17 cellular contexts compared by ENCODE assay signal in the genomic region with DNA sequence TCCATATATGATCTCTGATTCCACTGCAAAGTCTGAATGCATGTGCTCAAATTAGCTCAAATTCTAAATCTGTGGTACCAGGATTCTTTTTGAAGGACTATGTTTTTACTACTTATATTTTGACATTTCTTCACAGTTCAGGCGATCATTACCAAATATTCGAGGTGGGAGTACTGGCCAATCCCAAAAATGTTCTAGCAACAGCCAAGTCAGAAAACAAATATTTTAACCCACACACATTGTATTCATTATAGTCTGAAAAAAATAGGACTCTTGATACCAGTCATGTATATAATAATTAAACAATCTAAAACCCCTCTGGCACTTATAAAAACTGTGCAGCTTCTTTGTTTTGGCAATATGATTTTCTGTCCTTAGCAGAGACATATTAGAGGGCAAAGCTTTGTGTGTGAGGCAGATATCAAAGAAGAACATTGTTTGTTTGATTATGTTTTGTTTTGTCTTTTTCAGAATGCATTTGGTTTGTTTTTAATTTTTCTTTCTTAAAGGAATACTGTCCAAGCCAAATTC. TPM values are rescaled to one million over a fixed set of nuclear protein-coding genes. Genes with fewer than 3 reads are reported as not detected.
DNase-seq lines count a peak whose midpoint lies in the region; ATAC-seq and TF ChIP-seq lines count a peak whose summit lies in the region.
"Had no signal": no experiment of that assay in that cellular context is flagged by ENCODE, and none has a peak within 500 bp of the region (broad histone marks: within the 10 kb centered on the region; RNA-seq: fewer than 3 reads in every experiment).

No MANE protein-coding gene starts in this region.

- H3K4me3 ChIP-seq in mammary epithelial cell (replicated peaks in 1 of 3; ENCODE audit: insufficient read depth in 1 of 3, low read depth in 2 of 3, low read length in 3 of 3) (no peak overlapping the region), A673 (ENCODE audit: low read depth, low read length, poor library complexity, severe bottlenecking) (no peak overlapping the region)
- H3K4me3 ChIP-seq: GM23338 had no signal

- intact Hi-C loops in MCF 10A (cut with micrococcal nuclease) (no loop called here), mammary epithelial cell (cut with micrococcal nuclease) (no loop called here), A673 (cut with micrococcal nuclease; ENCODE audit: unreplicated experiment) (no loop called here)
- intact Hi-C loops in activated CD4-positive, alpha-beta T cell treated with anti-CD3 and anti-CD28 coated beads for 36 hours (cut with DNase I, micrococcal nuclease) = no loop called here

- no peak for ATAC-seq in activated CD4-positive, alpha-beta T cell treated with anti-CD3 and anti-CD28 coated beads for 36 hours
- no peak for ATAC-seq in activated CD8-positive, alpha-beta memory T cell treated with anti-CD3 and anti-CD28 coated beads, Interleukin-2, amount 10 ng/mL, durations not matched to agents 7 days and 5 days
- ATAC-seq: GM23338, HepG2 had no signal

- TF ChIP-seq CTCF in MCF 10A (IDR thresholded peaks at IDR 0.05; ENCODE audit: unreplicated experiment) = no peak
- no peak for TF ChIP-seq CTCF in mammary epithelial cell (conservative IDR thresholded peaks at IDR 0.05 in 1 of 2, IDR thresholded peaks at IDR 0.05 in 1 of 2; ENCODE audit: extremely low read depth in 1 of 2, insufficient read depth in 1 of 2, low read depth in 1 of 2, low read length in 2 of 2)
- no peak for TF ChIP-seq CTCF in nephron (IDR thresholded peaks at IDR 0.05; ENCODE audit: unreplicated experiment in 3 of 3)
- no peak for TF ChIP-seq CTCF in A673 (conservative IDR thresholded peaks at IDR 0.05; ENCODE audit: low read depth, low read length)

- DNase-seq in MCF 10A (ENCODE audit: unreplicated experiment) (no peak), mammary epithelial cell (no peak), fibroblast of gingiva (ENCODE audit: low read depth) (peak; percentile 76), A673 (ENCODE audit: low spot score) (no peak), DMS53 treated with DMSO at 0.1 percent for 48 hours (lab: John Stamatoyannopoulos, UW; ENCODE audit: unreplicated experiment) (no peak)
- no peak for DNase-seq in activated CD4-positive, alpha-beta T cell treated with anti-CD3 and anti-CD28 coated beads for 36 hours
- no peak for DNase-seq in activated CD8-positive, alpha-beta memory T cell treated with anti-CD3 and anti-CD28 coated beads, Interleukin-2, amount 10 ng/mL, durations not matched to agents 7 days and 5 days
- DNase-seq: 8988T; CD4-positive, CD25-positive, alpha-beta regulatory T cell; DMS79; GDM1; NCI-H1105 treated with DMSO at 0.1 percent for 48 hours; NCI-H187; NCI-H446 had no signal

- no peaks in the 10 kb centered on the region for H4K20me1 ChIP-seq in mammary epithelial cell (ENCODE audit: insufficient read depth, low read length)

- peaks cover 23% of the 10 kb centered on the region for H3K4me1 Mint-ChIP-seq in MCF 10A (ENCODE audit: insufficient read depth, unreplicated experiment)
- H3K4me1 Mint-ChIP-seq in nephron = peaks cover 60% of the 10 kb centered on the region
- no peaks in the 10 kb centered on the region for H3K4me1 Mint-ChIP-seq in activated CD4-positive, alpha-beta T cell treated with anti-CD3 and anti-CD28 coated beads for 36 hours
- no peaks in the 10 kb centered on the region for H3K4me1 Mint-ChIP-seq in activated CD8-positive, alpha-beta memory T cell treated with anti-CD3 and anti-CD28 coated beads, Interleukin-2, amount 10 ng/mL, durations not matched to agents 7 days and 5 days
- H3K4me1 Mint-ChIP-seq: CD4-positive, CD25-positive, alpha-beta regulatory T cell; GM23338 had no signal

- H3K4me1 ChIP-seq in mammary epithelial cell (ENCODE audit: insufficient read depth, low read length) = no peaks in the 10 kb centered on the region
- no peaks in the 10 kb centered on the region for H3K4me1 ChIP-seq in A673 (ENCODE audit: insufficient read depth, low read length, poor library complexity, severe bottlenecking)

- H3K9me3 Mint-ChIP-seq in MCF 10A (ENCODE audit: unreplicated experiment) (no peaks in the 10 kb centered on the region), nephron (no peaks in the 10 kb centered on the region)
- no peaks in the 10 kb centered on the region for H3K9me3 Mint-ChIP-seq in activated CD4-positive, alpha-beta T cell treated with anti-CD3 and anti-CD28 coated beads for 36 hours (ENCODE audit: low read depth)
- H3K9me3 Mint-ChIP-seq in activated CD8-positive, alpha-beta memory T cell treated with anti-CD3 and anti-CD28 coated beads, Interleukin-2, amount 10 ng/mL, durations not matched to agents 7 days and 5 days (ENCODE audit: low read depth) = no peaks in the 10 kb centered on the region
- H3K9me3 Mint-ChIP-seq: CD4-positive, CD25-positive, alpha-beta regulatory T cell; GM23338 had no signal

- H3K27me3 ChIP-seq in mammary epithelial cell (ENCODE audit: insufficient read depth, low read length) (no peaks in the 10 kb centered on the region), A673 (replicated peaks; ENCODE audit: insufficient read depth, low read depth, low read length, poor library complexity) (peaks cover 28% of the 10 kb centered on the region)

- H3K4me3 Mint-ChIP-seq in MCF 10A (ENCODE audit: unreplicated experiment) (no peak overlapping the region), nephron (no peak overlapping the region)
- H3K4me3 Mint-ChIP-seq in activated CD4-positive, alpha-beta T cell treated with anti-CD3 and anti-CD28 coated beads for 36 hours = no peak overlapping the region
- H3K4me3 Mint-ChIP-seq in activated CD8-positive, alpha-beta memory T cell treated with anti-CD3 and anti-CD28 coated beads, Interleukin-2, amount 10 ng/mL, durations not matched to agents 7 days and 5 days = no peak overlapping the region
- H3K4me3 Mint-ChIP-seq: CD4-positive, CD25-positive, alpha-beta regulatory T cell; GM23338 had no signal

- no peak overlapping the region for H2AFZ ChIP-seq in mammary epithelial cell (ENCODE audit: low read depth, low read length)
- H2AFZ ChIP-seq: GM23338 had no signal

- no peak overlapping the region for H3K9ac ChIP-seq in mammary epithelial cell (ENCODE audit: insufficient read depth, low read length)

- H3K9me3 ChIP-seq in mammary epithelial cell (replicated peaks; ENCODE audit: insufficient read depth, low read length) (no peaks in the 10 kb centered on the region), A673 (ENCODE audit: low read depth, low read length, poor library complexity, severe bottlenecking) (no peaks in the 10 kb centered on the region)

- POLR2A ChIA-PET in MCF 10A (lab: Yijun Ruan, JAX) (interaction anchor here (0.7 kb wide), 2 partner anchors 188 to 534 kb away, joined by 3 read pairs; no protein-coding TSS in a partner anchor), A673 (lab: Charles Lee; ENCODE audit: low non-redundant PET) (no interaction called here)
- POLR2A ChIA-PET in activated CD4-positive, alpha-beta T cell treated with anti-CD3 and anti-CD28 coated beads for 36 hours (lab: Charles Lee) = no interaction called here

- H3K27ac ChIP-seq in mammary epithelial cell (ENCODE audit: insufficient read depth, low read depth, low read length) (no peak overlapping the region), A673 (ENCODE audit: low read depth, low read length, poor library complexity, severe bottlenecking) (no peak overlapping the region)

- H3K27me3 Mint-ChIP-seq in MCF 10A (ENCODE audit: insufficient read depth, unreplicated experiment) (no peaks in the 10 kb centered on the region), nephron (ENCODE audit: low read depth) (no peaks in the 10 kb centered on the region)
- peaks cover 5% of the 10 kb centered on the region for H3K27me3 Mint-ChIP-seq in activated CD4-positive, alpha-beta T cell treated with anti-CD3 and anti-CD28 coated beads for 36 hours
- H3K27me3 Mint-ChIP-seq in activated CD8-positive, alpha-beta memory T cell treated with anti-CD3 and anti-CD28 coated beads, Interleukin-2, amount 10 ng/mL, durations not matched to agents 7 days and 5 days = peaks cover 39% of the 10 kb centered on the region

- BruUV-seq in MCF 10A (replicated peaks; lab: Mats Ljungman, UMichigan) (no TSS peak), mammary epithelial cell (replicated peaks; lab: Mats Ljungman, UMichigan) (no TSS peak), A673 (replicated peaks; lab: Mats Ljungman, UMichigan) (no TSS peak)

- H3K27ac Mint-ChIP-seq in MCF 10A (ENCODE audit: low read depth, unreplicated experiment) = peak overlapping the region; percentile 30
- peak overlapping the region in 2 of 3 experiments; percentile 12 to 44 for H3K27ac Mint-ChIP-seq in nephron
- H3K27ac Mint-ChIP-seq in activated CD4-positive, alpha-beta T cell treated with anti-CD3 and anti-CD28 coated beads for 36 hours = no peak overlapping the region
- no peak overlapping the region for H3K27ac Mint-ChIP-seq in activated CD8-positive, alpha-beta memory T cell treated with anti-CD3 and anti-CD28 coated beads, Interleukin-2, amount 10 ng/mL, durations not matched to agents 7 days and 5 days
- H3K27ac Mint-ChIP-seq: CD4-positive, CD25-positive, alpha-beta regulatory T cell; GM23338 had no signal

- in situ Hi-C loops in mammary epithelial cell (cut with MboI; ENCODE audit: low sequenced_read_pairs in 2 of 2) = no loop called here

- no peak overlapping the region for H3K4me2 ChIP-seq in mammary epithelial cell (ENCODE audit: insufficient read depth, low read depth, low read length)
- H3K4me2 ChIP-seq: GM23338 had no signal

- 27% methylated on average over 2 of the region's 2 CpGs for WGBS in mammary epithelial cell (ENCODE audit: low coverage, missing lambda C conversion rate)

- dilution Hi-C loops in mammary epithelial cell (cut with HindIII; ENCODE audit: low sequenced_read_pairs) = no loop called here

- H3K36me3 Mint-ChIP-seq in MCF 10A (ENCODE audit: insufficient read depth, unreplicated experiment) = no peaks in the 10 kb centered on the region
- no peaks in the 10 kb centered on the region for H3K36me3 Mint-ChIP-seq in nephron (ENCODE audit: low read depth)
- no peaks in the 10 kb centered on the region for H3K36me3 Mint-ChIP-seq in activated CD4-positive, alpha-beta T cell treated with anti-CD3 and anti-CD28 coated beads for 36 hours (ENCODE audit: low read depth)
- no peaks in the 10 kb centered on the region for H3K36me3 Mint-ChIP-seq in activated CD8-positive, alpha-beta memory T cell treated with anti-CD3 and anti-CD28 coated beads, Interleukin-2, amount 10 ng/mL, durations not matched to agents 7 days and 5 days
- H3K36me3 Mint-ChIP-seq: CD4-positive, CD25-positive, alpha-beta regulatory T cell had no signal

- CTCF ChIA-PET in MCF 10A (lab: Yijun Ruan, JAX) = no interaction called here
- CTCF ChIA-PET in mammary epithelial cell (lab: Charles Lee; ENCODE audit: low non-redundant PET) = no interaction called here
- CTCF ChIA-PET in activated CD4-positive, alpha-beta T cell treated with anti-CD3 and anti-CD28 coated beads for 36 hours (lab: Charles Lee) = no interaction called here
- CTCF ChIA-PET in A673 (lab: Charles Lee) = no interaction called here
- CTCF ChIA-PET in activated CD8-positive, alpha-beta memory T cell treated with anti-CD3 and anti-CD28 coated beads, Interleukin-2, amount 10 ng/mL, durations not matched to agents 7 days and 5 days (lab: Charles Lee) = no interaction called here

- no peaks in the 10 kb centered on the region for H3K36me3 ChIP-seq in mammary epithelial cell (ENCODE audit: insufficient read depth, low read length)
- no peaks in the 10 kb centered on the region for H3K36me3 ChIP-seq in A673 (ENCODE audit: insufficient read depth, low read length, poor library complexity, severe bottlenecking)

- H3K79me2 ChIP-seq in mammary epithelial cell (ENCODE audit: insufficient read depth, low read length) = no peaks in the 10 kb centered on the region

RNA-seq across cellular contexts. Expression of a gene that starts 37.4 kb away (rescaled TPM):
- total RNA-seq in MCF 10A (2022) (0.05 and 0.21 TPM in 2 replicates), mammary epithelial cell (under 1 TPM in 1 of 2 donors, not detected in 1; 0.50 TPM), A673 (2021) (not detected in 2 replicates)
- polyA plus RNA-seq in mammary epithelial cell = not detected
- not detected for polyA minus RNA-seq in mammary epithelial cell
- not detected for total RNA-seq in activated CD4-positive, alpha-beta T cell treated with anti-CD3 and anti-CD28 coated beads for 36 hours
- total RNA-seq in activated CD8-positive, alpha-beta memory T cell treated with anti-CD3 and anti-CD28 coated beads, Interleukin-2, amount 10 ng/mL, durations not matched to agents 7 days and 5 days = not detected
- total RNA-seq: CD4-positive, CD25-positive, alpha-beta regulatory T cell; HepG2 had no signal
- polyA plus RNA-seq: HepG2 had no signal

Comparison
In these comparisons a context has a peak if more than half of its experiments do, and no peak if none do; other contexts are left out.
1. H3K27ac Mint-ChIP-seq: peak in MCF 10A (single experiment) and nephron (2 of 3); none in activated CD4-positive, alpha-beta T cell treated with anti-CD3 and anti-CD28 coated beads for 36 hours (single experiment) and activated CD8-positive, alpha-beta memory T cell treated with anti-CD3 and anti-CD28 coated beads, Interleukin-2, amount 10 ng/mL, durations not matched to agents 7 days and 5 days (single experiment).